1 cellular context compared by ENCODE assay signal in genomic region chr17:34499576-34499975, GRCh38.
TF ChIP-seq lines count a peak whose summit lies in the region.

No MANE protein-coding gene starts in this region.

TF ChIP-seq in endothelial cell of umbilical vein, 7 proteins besides CTCF, POLR2A, EP300 and RAD21 (continued from another document):
- no peak for TF ChIP-seq MYC (IDR thresholded peaks at IDR 0.05; ENCODE audit: low read depth, low read length)
